Comparison of ENCODE assay signal across 8 cellular contexts in genomic region chr16:11256657-11257130, GRCh38. TPM values are rescaled to one million over a fixed set of nuclear protein-coding genes. Genes with fewer than 3 reads are reported as not detected.
DNase-seq lines count a peak whose midpoint lies in the region; ATAC-seq, FAIRE-seq and TF ChIP-seq lines count a peak whose summit lies in the region.

No MANE protein-coding gene starts in this region.

- no peak for FAIRE-seq in pancreas (lab: Jason Lieb, UNC)

- H3K27me3 Mint-ChIP-seq in CD4-positive, CD25-positive, alpha-beta regulatory T cell = no peaks in the 10 kb centered on the region

- no peaks in the 10 kb centered on the region for H3K27me3 ChIP-seq in CD4-positive, CD25-positive, alpha-beta regulatory T cell (ENCODE audit: control insufficient read depth, insufficient read depth, low read length)
- no peaks in the 10 kb centered on the region for H3K27me3 ChIP-seq in pancreas

- no peaks in the 10 kb centered on the region for H3K9me3 Mint-ChIP-seq in CD4-positive, CD25-positive, alpha-beta regulatory T cell

- H3K9me3 ChIP-seq in CD4-positive, CD25-positive, alpha-beta regulatory T cell (ENCODE audit: control insufficient read depth in 2 of 2, low read length in 2 of 2) = no peaks in the 10 kb centered on the region
- no peaks in the 10 kb centered on the region for H3K9me3 ChIP-seq in pancreas

- no peak for ATAC-seq in CD4-positive, CD25-positive, alpha-beta regulatory T cell (ENCODE audit: low read depth in 2 of 2)
- ATAC-seq in pancreas = peak; percentile 42 to 61 (median 56)

- peak in 2 of 3 donors; percentile 42 to 45 for DNase-seq in CD4-positive, CD25-positive, alpha-beta regulatory T cell
- DNase-seq in M059J (ENCODE audit: low read depth) (peak; percentile 78), head of caudate nucleus (peak in 27 of 42 donors; percentile 14 to 61 (median 30)), pancreas (peak in 5 of 6 donors; percentile 45 to 81 (median 57)), kidney glomerular epithelial cell (lab: John Stamatoyannopoulos, UW) (no peak), GM10266 (ENCODE audit: extremely low spot score) (no peak)
- peak; percentile 81 for DNase-seq in activated effector memory CD4-positive, alpha-beta T cell treated with anti-CD3 and anti-CD28 coated beads, Interleukin-2, amount 50 U/mL, for 16 hours
- DNase-seq in effector CD8-positive, alpha-beta T cell (lab: John Stamatoyannopoulos, UW) = no peak

- 0 to 1% methylated on average over 28 to 32 of the region's 32 CpGs for WGBS in pancreas, 2 donors

- H3K4me3 ChIP-seq in CD4-positive, CD25-positive, alpha-beta regulatory T cell (ENCODE audit: low read depth, low read length) = peak overlapping the region; percentile 70
- H3K4me3 ChIP-seq in pancreas = peak overlapping the region; percentile 59 to 83 (median 72)

- no peaks in the 10 kb centered on the region for H3K36me3 ChIP-seq in CD4-positive, CD25-positive, alpha-beta regulatory T cell (ENCODE audit: control insufficient read depth, insufficient read depth, low read length)
- no peaks in the 10 kb centered on the region for H3K36me3 ChIP-seq in pancreas

- H3K27ac Mint-ChIP-seq in CD4-positive, CD25-positive, alpha-beta regulatory T cell = peak overlapping the region; percentile 96 to 98 (median 96)

- H3K4me3 Mint-ChIP-seq in CD4-positive, CD25-positive, alpha-beta regulatory T cell = peak overlapping the region; percentile 97 to 100 (median 97)

- H3K4me1 ChIP-seq in CD4-positive, CD25-positive, alpha-beta regulatory T cell (ENCODE audit: control insufficient read depth, insufficient read depth, low read length, poor library complexity, severe bottlenecking) = peaks cover 53% of the 10 kb centered on the region
- peaks cover 3 to 17% (median 11%) of the 10 kb centered on the region in 3 donors for H3K4me1 ChIP-seq in pancreas

- intact Hi-C loops in head of caudate nucleus (cut with DNase I) = loop anchor here (2.0 to 5.0 kb wide), 2 partner anchors 88 to 289 kb away; partner anchors contain the start of gene RMI2
- intact Hi-C loops in pancreas (cut with DNase I) = loop anchor here in 1 of 3 donors (5.0 kb wide), 1 partner anchor 284 kb away; no protein-coding TSS in a partner anchor

- peak overlapping the region; percentile 91 for H3K27ac ChIP-seq in CD4-positive, CD25-positive, alpha-beta regulatory T cell (ENCODE audit: insufficient read depth, low read length, poor library complexity, severe bottlenecking)
- peak overlapping the region; percentile 82 to 97 (median 90) for H3K27ac ChIP-seq in pancreas

- no peak for TF ChIP-seq CTCF in pancreas (IDR thresholded peaks at IDR 0.05)
- no peak for TF ChIP-seq CTCF in GM10266 (IDR thresholded peaks at IDR 0.05; ENCODE audit: control insufficient read depth, insufficient read depth, low read depth, missing control alignments)

- H3K36me3 Mint-ChIP-seq in CD4-positive, CD25-positive, alpha-beta regulatory T cell = peaks cover 11% of the 10 kb centered on the region

- H3K4me1 Mint-ChIP-seq in CD4-positive, CD25-positive, alpha-beta regulatory T cell = peaks cover 11 to 55% (median 36%) of the 10 kb centered on the region in 4 donors

RNA-seq across cellular contexts. Expression of gene SOCS1, which starts 0.7 kb away (rescaled TPM):
- total RNA-seq in CD4-positive, CD25-positive, alpha-beta regulatory T cell = 91.5 TPM
- 10 to 100 TPM in 2 of 4 donors, 1 to 10 TPM in 2; 8.6 to 15.2 (median 9.7) TPM for polyA plus RNA-seq in CD4-positive, CD25-positive, alpha-beta regulatory T cell
- total RNA-seq in M059J (2014; rRNA removed; shearing (Covaris generic)) = 6.6 and 8.3 TPM in 2 replicates
- 1 to 10 TPM; 1.3 to 7.9 (median 1.8) TPM for total RNA-seq in pancreas
- 1 to 10 TPM; 4.6 to 5.7 TPM for polyA plus RNA-seq in pancreas

RNA-seq across cellular contexts. Expression of gene TNP2, which starts 12.4 kb away (rescaled TPM):
- not detected for total RNA-seq in CD4-positive, CD25-positive, alpha-beta regulatory T cell
- polyA plus RNA-seq in CD4-positive, CD25-positive, alpha-beta regulatory T cell = not detected
- total RNA-seq in M059J (2014; rRNA removed; shearing (Covaris generic)) = not detected in 2 replicates
- not detected for total RNA-seq in pancreas
- polyA plus RNA-seq in pancreas = not detected

RNA-seq across cellular contexts. Expression of gene PRM3, which starts 16.7 kb away (rescaled TPM):
- total RNA-seq in CD4-positive, CD25-positive, alpha-beta regulatory T cell = not detected
- not detected for polyA plus RNA-seq in CD4-positive, CD25-positive, alpha-beta regulatory T cell
- total RNA-seq in M059J (2014; rRNA removed; shearing (Covaris generic)) = not detected in 2 replicates
- not detected for total RNA-seq in pancreas
- not detected for polyA plus RNA-seq in pancreas

RNA-seq across cellular contexts. Expression of gene PRM2, which starts 19.6 kb away (rescaled TPM):
- not detected for total RNA-seq in CD4-positive, CD25-positive, alpha-beta regulatory T cell
- not detected for polyA plus RNA-seq in CD4-positive, CD25-positive, alpha-beta regulatory T cell
- not detected in 2 replicates for total RNA-seq in M059J (2014; rRNA removed; shearing (Covaris generic))
- total RNA-seq in pancreas = not detected
- polyA plus RNA-seq in pancreas = not detected

RNA-seq across cellular contexts. Expression of gene PRM1, which starts 24.4 kb away (rescaled TPM):
- not detected for total RNA-seq in CD4-positive, CD25-positive, alpha-beta regulatory T cell
- not detected for polyA plus RNA-seq in CD4-positive, CD25-positive, alpha-beta regulatory T cell
- not detected in 2 replicates for total RNA-seq in M059J (2014; rRNA removed; shearing (Covaris generic))
- total RNA-seq in pancreas = not detected
- polyA plus RNA-seq in pancreas = not detected

Comparison
In these comparisons a context has a peak if more than half of its experiments do, and no peak if none do; other contexts are left out.
1. ATAC-seq: peak in pancreas (4 of 4); none in CD4-positive, CD25-positive, alpha-beta regulatory T cell (0 of 2).
2. DNase-seq: peak in CD4-positive, CD25-positive, alpha-beta regulatory T cell (2 of 3), M059J (single experiment), activated effector memory CD4-positive, alpha-beta T cell treated with anti-CD3 and anti-CD28 coated beads, Interleukin-2, amount 50 U/mL, for 16 hours (single experiment), head of caudate nucleus (27 of 42) and pancreas (5 of 6); none in kidney glomerular epithelial cell (single experiment), effector CD8-positive, alpha-beta T cell (single experiment) and GM10266 (single experiment).